In genomic region chr5:168401880-168402279, GRCh38 we compare ENCODE assay signal across 18 cellular contexts.
DNase-seq lines count a peak whose midpoint lies in the region; ATAC-seq and TF ChIP-seq lines count a peak whose summit lies in the region.
"Had no signal": no experiment of that assay in that cellular context is flagged by ENCODE, and none has a peak within 500 bp of the region (broad histone marks: within the 10 kb centered on the region; RNA-seq: fewer than 3 reads in every experiment).

No MANE protein-coding gene starts in this region.

- no peaks in the 10 kb centered on the region for H3K79me2 ChIP-seq in mammary epithelial cell (ENCODE audit: insufficient read depth, low read length)

- H3K9ac ChIP-seq in mammary epithelial cell (ENCODE audit: insufficient read depth, low read length): no peak overlapping the region

- ATAC-seq in lung (ENCODE audit: insufficient read depth, low FRiP score): peak; percentile 70
- no peak for ATAC-seq in GM21390 (IDR thresholded peaks at IDR 0.05; ENCODE audit: unreplicated experiment)
- ATAC-seq: activated CD4-positive, alpha-beta T cell treated with anti-CD3 and anti-CD28 coated beads for 36 hours; Right ventricle myocardium inferior had no signal

- in situ Hi-C loops in mammary epithelial cell (cut with MboI; ENCODE audit: low sequenced_read_pairs in 2 of 2): no loop called here

- BruUV-seq in mammary epithelial cell (replicated peaks; lab: Mats Ljungman, UMichigan): no TSS peak

- intact Hi-C loops in mammary epithelial cell (cut with micrococcal nuclease): no loop called here

- CTCF ChIA-PET in mammary epithelial cell (lab: Charles Lee; ENCODE audit: low non-redundant PET): no interaction called here

- dilution Hi-C loops in mammary epithelial cell (cut with HindIII; ENCODE audit: low sequenced_read_pairs): loop anchor here (5.0 kb wide), 1 partner anchor 95 kb away; no protein-coding TSS in a partner anchor

- no peak for TF ChIP-seq CTCF in mammary epithelial cell (conservative IDR thresholded peaks at IDR 0.05 in 1 of 2, IDR thresholded peaks at IDR 0.05 in 1 of 2; ENCODE audit: extremely low read depth in 1 of 2, insufficient read depth in 1 of 2, low read depth in 1 of 2, low read length in 2 of 2)
- no peak for TF ChIP-seq CTCF in lung (IDR thresholded peaks at IDR 0.05; ENCODE audit: control extremely low read depth, extremely low read depth)

- no peak overlapping the region for H3K4me2 ChIP-seq in mammary epithelial cell (ENCODE audit: insufficient read depth, low read depth, low read length)

- no peak overlapping the region for H3K27ac ChIP-seq in mammary epithelial cell (ENCODE audit: insufficient read depth, low read depth, low read length)
- peak overlapping the region in 1 of 2 donors; percentile 43 for H3K27ac ChIP-seq in lung (ENCODE audit: low read depth in 1 of 2, low read length in 1 of 2)
- H3K27ac ChIP-seq: right lobe of liver, testis had no signal

- H3K27me3 ChIP-seq in mammary epithelial cell (ENCODE audit: insufficient read depth, low read length): no peaks in the 10 kb centered on the region
- no peaks in the 10 kb centered on the region for H3K27me3 ChIP-seq in lung (ENCODE audit: control insufficient read depth, insufficient read depth)
- H3K27me3 ChIP-seq: right lobe of liver, testis had no signal

- no peak overlapping the region for H2AFZ ChIP-seq in mammary epithelial cell (ENCODE audit: low read depth, low read length)

- peaks cover 34% of the 10 kb centered on the region for H3K4me1 ChIP-seq in mammary epithelial cell (ENCODE audit: insufficient read depth, low read length)
- peaks cover 0 to 2% of the 10 kb centered on the region in 2 donors for H3K4me1 ChIP-seq in lung (ENCODE audit: control insufficient read depth in 2 of 2, insufficient read depth in 2 of 2, low read length in 2 of 2)
- H3K4me1 ChIP-seq: right lobe of liver, testis had no signal

- no peaks in the 10 kb centered on the region for H3K9me3 ChIP-seq in mammary epithelial cell (replicated peaks; ENCODE audit: insufficient read depth, low read length)
- no peaks in the 10 kb centered on the region for H3K9me3 ChIP-seq in lung (ENCODE audit: control insufficient read depth in 2 of 2, insufficient read depth in 1 of 2, low read length in 1 of 2)
- H3K9me3 ChIP-seq: right lobe of liver, testis had no signal

- WGBS in mammary epithelial cell (ENCODE audit: low coverage, missing lambda C conversion rate): 51% methylated on average over 4 of the region's 4 CpGs
- WGBS in lung, 2 donors: 71 to 85% methylated on average over 4 of the region's 4 CpGs

- H3K4me3 ChIP-seq in mammary epithelial cell (replicated peaks in 1 of 3; ENCODE audit: insufficient read depth in 1 of 3, low read depth in 2 of 3, low read length in 3 of 3): no peak overlapping the region
- H3K4me3 ChIP-seq in lung: no peak overlapping the region
- H3K4me3 ChIP-seq: right lobe of liver, testis had no signal

- peak; percentile 32 for DNase-seq in SIG-M5 treated with dmso at 0.1 percent for 504 hours (lab: John Stamatoyannopoulos, UW; ENCODE audit: unreplicated experiment)
- DNase-seq in SIG-M5 (lab: John Stamatoyannopoulos, UW): no peak
- peak; percentile 77 for DNase-seq in mammary epithelial cell
- peak; percentile 58 for DNase-seq in lung (ENCODE audit: low spot score)
- no peak for DNase-seq in D341Med (ENCODE audit: low spot score)
- DNase-seq in central memory CD4-positive, alpha-beta T cell: no peak
- no peak for DNase-seq in NCI-H2171 (lab: John Stamatoyannopoulos, UW)
- DNase-seq: activated CD4-positive, alpha-beta T cell treated with anti-CD3 and anti-CD28 coated beads for 36 hours; activated CD8-positive, alpha-beta memory T cell treated with anti-CD3 and anti-CD28 coated beads, Interleukin-2, amount 50 U/mL, for 4 hours; activated naive CD4-positive, alpha-beta T cell treated with anti-CD3 and anti-CD28 coated beads, Interleukin-2, amount 10 ng/mL, durations not matched to agents 7 days and 5 days; NCI-H1930; nephron progenitor cell; right lobe of liver; stimulated activated CD4-positive, alpha-beta T cell treated with anti-CD3 and anti-CD28 coated beads, Interleukin-2, amount 100 ng/mL, for 24 hours; T-helper 2 cell; testis had no signal

- H4K20me1 ChIP-seq in mammary epithelial cell (ENCODE audit: insufficient read depth, low read length): no peaks in the 10 kb centered on the region

- peaks cover 5% of the 10 kb centered on the region for H3K36me3 ChIP-seq in mammary epithelial cell (ENCODE audit: insufficient read depth, low read length)
- peaks cover 0 to 4% of the 10 kb centered on the region in 2 donors for H3K36me3 ChIP-seq in lung (ENCODE audit: control insufficient read depth in 2 of 2, insufficient read depth in 2 of 2, low read length in 2 of 2)

Comparison
In these comparisons a context has a peak if more than half of its experiments do, and no peak if none do; other contexts are left out.
1. DNase-seq: peak in SIG-M5 treated with dmso at 0.1 percent for 504 hours (single experiment), mammary epithelial cell (single experiment) and lung (single experiment); none in SIG-M5 (single experiment), D341Med (single experiment), central memory CD4-positive, alpha-beta T cell (single experiment) and NCI-H2171 (single experiment).